Comparison of ENCODE assay signal across 8 cellular contexts in genomic region chr11:44936527-44936926, GRCh38. TPM values are rescaled to one million over a fixed set of nuclear protein-coding genes. Genes with fewer than 3 reads are reported as not detected.
A peak's percentile ranks its signal among the peaks of the same experiment; 100 is the strongest.
DNase-seq lines count a peak whose midpoint lies in the region; ATAC-seq and TF ChIP-seq lines count a peak whose summit lies in the region.

No MANE protein-coding gene starts in this region.

- no peak overlapping the region for H2BK15ac ChIP-seq in mesenchymal stem cell (ENCODE audit: low read depth, poor library complexity, severe bottlenecking)

- peaks cover 37 to 59% of the 10 kb centered on the region in 2 experiments for H3K36me3 ChIP-seq in mesenchymal stem cell (ENCODE audit: control insufficient read depth in 1 of 2, insufficient read depth in 2 of 2, low read depth in 1 of 2, low read length in 2 of 2)

- H3K4ac ChIP-seq in mesenchymal stem cell (ENCODE audit: low read depth in 1 of 2, low read length in 2 of 2): no peak overlapping the region

- H4K91ac ChIP-seq in mesenchymal stem cell (ENCODE audit: low read length): no peak overlapping the region

- H3K27me3 ChIP-seq in mesenchymal stem cell (ENCODE audit: control insufficient read depth in 1 of 2, insufficient read depth in 1 of 2, low read length in 2 of 2): peaks cover 0 to 8% of the 10 kb centered on the region in 2 experiments

- no peak for TF ChIP-seq POLR2A in GM18505 (IDR thresholded peaks at IDR 0.05; ENCODE audit: borderline replicate concordance, extremely low read depth, insufficient read depth, insufficient read length)

- H3K23ac ChIP-seq in mesenchymal stem cell (ENCODE audit: low read length in 2 of 2): no peak overlapping the region

- H3K4me1 ChIP-seq in mesenchymal stem cell (ENCODE audit: control insufficient read depth, insufficient read depth, low read depth, low read length): peaks cover 5% of the 10 kb centered on the region

- no peak overlapping the region for H2BK12ac ChIP-seq in mesenchymal stem cell (ENCODE audit: low read length in 2 of 2)

- no peak overlapping the region for H3K14ac ChIP-seq in mesenchymal stem cell (ENCODE audit: low read length in 2 of 2)

- ATAC-seq in HG03095 (IDR thresholded peaks at IDR 0.05; ENCODE audit: unreplicated experiment) (peak; percentile 84), GM18505 (IDR thresholded peaks at IDR 0.05; ENCODE audit: unreplicated experiment) (no peak)

- no peak overlapping the region for H2AK5ac ChIP-seq in mesenchymal stem cell (ENCODE audit: low read length, severe bottlenecking)

- H3K18ac ChIP-seq in mesenchymal stem cell (ENCODE audit: low read depth in 1 of 2, low read length in 2 of 2): peak overlapping the region in 1 of 2 experiments; percentile 42

- H2BK120ac ChIP-seq in mesenchymal stem cell (ENCODE audit: low read depth, low read length): peak overlapping the region; percentile 24

- DNase-seq in NCI-H526 treated with DMSO at 0.1 percent for 48 hours (lab: John Stamatoyannopoulos, UW) (peak; percentile 64), ecto neural progenitor cell (ENCODE audit: low spot score) (peak; percentile 84), mesenchymal stem cell (peak; percentile 78)
- peak; percentile 80 to 82 for DNase-seq in activated CD4-positive, alpha-beta T cell treated with anti-CD3 and anti-CD28 coated beads, Interleukin-2, amount 50 U/mL, for 24 hours (ENCODE audit: low read depth in 1 of 2, low spot score in 1 of 2)
- peak; percentile 67 to 71 for DNase-seq in stimulated activated CD8-positive, alpha-beta memory T cell treated with anti-CD3 and anti-CD28 coated beads, Interleukin-2, amount 100 ng/mL, for 1 hour (ENCODE audit: low read depth in 2 of 2)

- no peak overlapping the region for H3K4me3 ChIP-seq in mesenchymal stem cell (ENCODE audit: insufficient read depth in 1 of 2, low read depth in 1 of 2, low read length in 2 of 2)

- H3K9ac ChIP-seq in mesenchymal stem cell (ENCODE audit: low read length): no peak overlapping the region

- no peak overlapping the region for H2BK5ac ChIP-seq in mesenchymal stem cell (ENCODE audit: low read depth, low read length, poor library complexity, severe bottlenecking)

- 29% methylated on average over 20 of the region's 20 CpGs for WGBS in mesenchymal stem cell

- H2AFZ ChIP-seq in mesenchymal stem cell (ENCODE audit: low read depth, low read length): no peak overlapping the region

- H3K27ac ChIP-seq in mesenchymal stem cell (ENCODE audit: low read length, poor library complexity, severe bottlenecking): no peak overlapping the region

- TF ChIP-seq CTCF in GM12873 (IDR thresholded peaks at IDR 0.05; ENCODE audit: insufficient read depth, low read depth, low read length, missing control alignments): peak; percentile 94

- no peaks in the 10 kb centered on the region for H3K9me3 ChIP-seq in mesenchymal stem cell (ENCODE audit: control insufficient read depth, low read length)

- peaks cover 4% of the 10 kb centered on the region for H3K79me1 ChIP-seq in mesenchymal stem cell (replicated peaks; ENCODE audit: low read length, poor library complexity, severe bottlenecking)

- H3K4me2 ChIP-seq in mesenchymal stem cell (ENCODE audit: low read length, poor library complexity, severe bottlenecking): no peak overlapping the region

- H4K8ac ChIP-seq in mesenchymal stem cell (ENCODE audit: low read length): peak overlapping the region; percentile 43

RNA-seq across cellular contexts. Expression of gene TP53I11, which starts 14.2 kb away (rescaled TPM):
- 235 TPM for polyA plus RNA-seq in mesenchymal stem cell (2013, experiment 1 of 2)
- 235 TPM for polyA plus RNA-seq in mesenchymal stem cell (2013, experiment 2 of 2)
